In the genomic region with DNA sequence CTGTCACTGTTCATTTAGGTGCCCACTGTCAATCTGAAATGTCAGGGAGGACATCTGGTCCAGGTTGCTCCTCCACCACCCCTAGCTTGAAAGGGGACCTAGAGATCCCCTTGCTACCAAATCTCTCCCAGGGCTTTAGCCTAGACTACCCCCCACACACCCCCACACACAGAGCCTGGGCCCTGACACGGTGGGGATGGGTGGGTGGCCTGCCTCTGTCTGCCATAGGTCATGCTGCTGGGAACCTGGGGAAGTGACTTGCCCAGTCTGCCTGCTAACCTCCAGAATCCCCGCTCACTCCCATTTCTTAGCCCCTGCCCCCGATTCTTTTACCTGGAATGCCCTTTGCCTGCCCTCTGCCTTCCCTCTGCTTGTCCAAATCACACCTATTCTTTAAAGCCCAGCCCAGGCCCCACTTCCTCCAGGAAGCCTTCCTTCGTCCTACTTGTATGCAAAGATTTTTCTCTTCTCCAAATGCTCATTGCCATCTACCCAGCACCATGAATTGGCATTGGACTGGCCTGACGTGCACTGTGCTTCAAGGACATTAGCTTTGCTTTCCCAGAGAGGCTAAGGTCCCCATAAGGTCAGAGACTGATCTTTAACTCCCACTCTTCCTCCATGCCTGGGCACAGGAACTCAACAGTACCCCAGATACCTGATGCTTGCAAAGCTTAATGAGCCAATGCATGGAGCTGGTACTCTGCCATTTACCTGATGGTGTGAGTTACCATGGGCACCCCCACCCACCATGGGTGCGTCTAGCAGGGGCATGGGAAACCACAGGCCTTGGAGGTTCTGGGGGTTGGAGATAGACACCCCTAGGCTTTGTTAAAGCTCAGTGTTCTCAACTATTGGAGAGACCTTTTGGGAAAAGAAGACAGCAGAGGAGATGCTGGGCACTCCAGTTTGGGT, we compare ENCODE assay signal across 9 cellular contexts. TPM values are rescaled to one million over a fixed set of nuclear protein-coding genes. Genes with fewer than 3 reads are reported as not detected.
DNase-seq lines count a peak whose midpoint lies in the region; ATAC-seq and TF ChIP-seq lines count a peak whose summit lies in the region.
"Had no signal": no experiment of that assay in that cellular context is flagged by ENCODE, and none has a peak within 500 bp of the region (broad histone marks: within the 10 kb centered on the region; RNA-seq: fewer than 3 reads in every experiment).

No MANE protein-coding gene starts in this region.

- H3K4me3 ChIP-seq in CD8-positive, alpha-beta T cell (ENCODE audit: low read depth, low read length) = no peak overlapping the region
- H3K4me3 ChIP-seq in adipocyte (ENCODE audit: low read length) = peak overlapping the region; percentile 92
- no peak overlapping the region for H3K4me3 ChIP-seq in skin epidermis
- H3K4me3 ChIP-seq in MM.1S (ENCODE audit: low read length) = no peak overlapping the region

- no peaks in the 10 kb centered on the region for H3K27me3 ChIP-seq in CD8-positive, alpha-beta T cell (ENCODE audit: insufficient read depth, low read length)
- H3K27me3 ChIP-seq in adipocyte (replicated peaks; ENCODE audit: control insufficient read depth, insufficient read depth, low read length) = peaks cover 12% of the 10 kb centered on the region
- H3K27me3 ChIP-seq in MM.1S (replicated peaks; ENCODE audit: insufficient read depth, low read length) = peaks cover 92% of the 10 kb centered on the region

- no peaks in the 10 kb centered on the region for H3K36me3 ChIP-seq in CD8-positive, alpha-beta T cell (ENCODE audit: insufficient read depth, low read length)
- H3K36me3 ChIP-seq in adipocyte (ENCODE audit: control insufficient read depth, insufficient read depth, low read length, severe bottlenecking) = no peaks in the 10 kb centered on the region
- no peaks in the 10 kb centered on the region for H3K36me3 ChIP-seq in MM.1S (replicated peaks; ENCODE audit: insufficient read depth, low read length)

- intact Hi-C loops in CD8-positive, alpha-beta T cell (cut with DNase I, micrococcal nuclease) = no loop called here

- H3K9me3 Mint-ChIP-seq in CD8-positive, alpha-beta T cell = no peaks in the 10 kb centered on the region

- peaks cover 36% of the 10 kb centered on the region for H3K4me1 ChIP-seq in CD8-positive, alpha-beta T cell (ENCODE audit: insufficient read depth, low read length)
- H3K4me1 ChIP-seq in adipocyte (ENCODE audit: control insufficient read depth, insufficient read depth, low read length) (peaks cover 56% of the 10 kb centered on the region), MM.1S (ENCODE audit: low read length) (peaks cover 4% of the 10 kb centered on the region; the same call in 1 of the 2 replicates)

- no peaks in the 10 kb centered on the region for H3K9me2 ChIP-seq in MM.1S (replicated peaks; ENCODE audit: insufficient read depth, low read length)

- H3K36me3 Mint-ChIP-seq in CD8-positive, alpha-beta T cell = no peaks in the 10 kb centered on the region

- peaks cover 18% of the 10 kb centered on the region for H3K27me3 Mint-ChIP-seq in CD8-positive, alpha-beta T cell (ENCODE audit: low read depth)

- peaks cover 5% of the 10 kb centered on the region; the same call in 1 of the 2 replicates for H4K20me1 ChIP-seq in MM.1S (ENCODE audit: insufficient read depth, low read length)

- H3K4me2 ChIP-seq in MM.1S (ENCODE audit: low read depth, low read length) = no peak overlapping the region

- ATAC-seq in CD8-positive, alpha-beta T cell = no peak
- ATAC-seq in GM19455 (IDR thresholded peaks at IDR 0.05; ENCODE audit: unreplicated experiment) = no peak

- H3K9me3 ChIP-seq in CD8-positive, alpha-beta T cell (ENCODE audit: low read length) = no peaks in the 10 kb centered on the region
- H3K9me3 ChIP-seq in adipocyte (ENCODE audit: control insufficient read depth, low read length) = no peaks in the 10 kb centered on the region
- H3K9me3 ChIP-seq in MM.1S (replicated peaks; ENCODE audit: insufficient read depth, low read length) = no peaks in the 10 kb centered on the region

- H3F3A ChIP-seq in MM.1S (ENCODE audit: insufficient read depth, low read length) = no peaks in the 10 kb centered on the region

- no peak overlapping the region for H2AFZ ChIP-seq in MM.1S (ENCODE audit: low read length)

- H3K27ac ChIP-seq in CD8-positive, alpha-beta T cell (ENCODE audit: low read depth, low read length) = no peak overlapping the region
- H3K27ac ChIP-seq in skin epidermis = peak overlapping the region in 14 of 21 experiments; percentile 26 to 91 (median 80)
- H3K27ac ChIP-seq in MM.1S (ENCODE audit: low read length) = no peak overlapping the region

- H3K9ac ChIP-seq in adipocyte (ENCODE audit: low read length) (peak overlapping the region; percentile 95), MM.1S (ENCODE audit: low read length) (no peak overlapping the region)

- peak overlapping the region; percentile 76 for H3K4me3 Mint-ChIP-seq in CD8-positive, alpha-beta T cell

- DNase-seq in CD8-positive, alpha-beta T cell = no peak
- DNase-seq in adipocyte (ENCODE audit: low read depth) (no peak), left kidney (ENCODE audit: low read depth, low spot score) (peak; percentile 52), inferior parietal cortex (ENCODE audit: extremely low spot score) (no peak), MM.1S (no peak), T-helper 9 cell (no peak)
- DNase-seq: effector memory CD4-positive, alpha-beta T cell had no signal

- no peak for TF ChIP-seq CTCF in CD8-positive, alpha-beta T cell (IDR thresholded peaks at IDR 0.05)
- no peak for TF ChIP-seq CTCF in MM.1S (IDR thresholded peaks at IDR 0.05; ENCODE audit: low read length)

- no peak overlapping the region for H3K27ac Mint-ChIP-seq in CD8-positive, alpha-beta T cell

- no peaks in the 10 kb centered on the region for H3K79me2 ChIP-seq in MM.1S (ENCODE audit: low read length)

- POLR2A ChIA-PET in CD8-positive, alpha-beta T cell (lab: Charles Lee) = interaction anchor here (1.4 kb wide), 1 partner anchor 24 kb away, joined by 3 read pairs; a partner anchor contains a TSS

- CTCF ChIA-PET in CD8-positive, alpha-beta T cell (lab: Charles Lee) = interaction anchor here (2.7 kb wide), 1 partner anchor 7 kb away, joined by 12 read pairs; no protein-coding TSS in a partner anchor

- H3K4me1 Mint-ChIP-seq in CD8-positive, alpha-beta T cell (ENCODE audit: low read depth) = peaks cover 42% of the 10 kb centered on the region

RNA-seq across cellular contexts. Expression of a gene that starts 1.9 kb away (rescaled TPM):
- total RNA-seq in CD8-positive, alpha-beta T cell = 10 to 100 TPM; 25.6 to 28.0 TPM

RNA-seq across cellular contexts. Expression of a gene that starts 18.2 kb away (rescaled TPM):
- total RNA-seq in CD8-positive, alpha-beta T cell = 10 to 100 TPM; 24.7 to 24.9 TPM

RNA-seq across cellular contexts. Expression of a gene that starts 23.4 kb away (rescaled TPM):
- total RNA-seq in CD8-positive, alpha-beta T cell = 10 to 100 TPM; 12.7 to 16.5 TPM

RNA-seq across cellular contexts. Expression of a gene that starts 40.1 kb away (rescaled TPM):
- total RNA-seq in CD8-positive, alpha-beta T cell = 1 to 10 TPM; 1.5 to 1.6 TPM

Comparison
In these comparisons a context has a peak if more than half of its experiments do, and no peak if none do; other contexts are left out.
1. H3K27ac ChIP-seq: peak in skin epidermis (14 of 21); none in CD8-positive, alpha-beta T cell (single experiment) and MM.1S (single experiment).